ENCODE assay signal across 8 cellular contexts in genomic region chr4:39043697-39044363, GRCh38. TPM values are rescaled to one million over a fixed set of nuclear protein-coding genes. Genes with fewer than 3 reads are reported as not detected.
DNase-seq lines count a peak whose midpoint lies in the region; ATAC-seq and TF ChIP-seq lines count a peak whose summit lies in the region.

No MANE protein-coding gene starts in this region.

- H3K27ac ChIP-seq in OCI-LY3 (ENCODE audit: low read length) (peak overlapping the region; percentile 85), uterus (peak overlapping the region; percentile 95 to 96)

- H3K36me3 ChIP-seq in OCI-LY3 (replicated peaks; ENCODE audit: low read depth, low read length) (peaks cover 6% of the 10 kb centered on the region), uterus (no peaks in the 10 kb centered on the region)

- H3K4me1 Mint-ChIP-seq in memory B cell: peaks cover 39% of the 10 kb centered on the region

- H3K4me3 ChIP-seq in OCI-LY3 (ENCODE audit: low read length): peak overlapping the region; percentile 91
- H3K4me3 ChIP-seq in uterus: peak overlapping the region; percentile 53 to 97

- peaks cover 9% of the 10 kb centered on the region; the same call in 1 of the 2 replicates for H4K20me1 ChIP-seq in OCI-LY3 (ENCODE audit: insufficient read depth, low read length)

- no peak for TF ChIP-seq POLR2A in uterus (IDR thresholded peaks at IDR 0.05)

- DNase-seq in DMS53 (lab: John Stamatoyannopoulos, UW) (peak; percentile 46), DMS53 treated with DMSO at 0.1 percent for 48 hours (lab: John Stamatoyannopoulos, UW; ENCODE audit: unreplicated experiment) (no peak), memory B cell (ENCODE audit: low spot score in 2 of 2) (no peak), uterus (no peak)
- peak; percentile 20 for DNase-seq in central memory CD4-positive, alpha-beta T cell

- peak overlapping the region; percentile 86 for H3K4me3 Mint-ChIP-seq in memory B cell

- no peaks in the 10 kb centered on the region for H3K27me3 ChIP-seq in OCI-LY3 (ENCODE audit: low read depth, low read length)
- no peaks in the 10 kb centered on the region for H3K27me3 ChIP-seq in uterus

- H3K4me1 ChIP-seq in OCI-LY3 (ENCODE audit: low read length) (peaks cover 31% of the 10 kb centered on the region), uterus (no peaks in the 10 kb centered on the region)

- H3K9me3 ChIP-seq in OCI-LY3 (ENCODE audit: insufficient read depth, low read length) (no peaks in the 10 kb centered on the region), uterus (no peaks in the 10 kb centered on the region)

- H3K27ac Mint-ChIP-seq in memory B cell: peak overlapping the region; percentile 97

- peak overlapping the region; percentile 19 for H2AFZ ChIP-seq in OCI-LY3 (ENCODE audit: low read depth, low read length)

- H3K36me3 Mint-ChIP-seq in memory B cell: no peaks in the 10 kb centered on the region

- TF ChIP-seq CTCF in OCI-LY3 (IDR thresholded peaks at IDR 0.05; ENCODE audit: low read depth, low read length) (no peak; the same call in 1 of the 2 replicates), uterus (IDR thresholded peaks at IDR 0.05) (no peak)

- ATAC-seq in memory B cell (ENCODE audit: low read depth) (peak; percentile 6), GM19452 (IDR thresholded peaks at IDR 0.05; ENCODE audit: unreplicated experiment) (no peak), GM21576 (IDR thresholded peaks at IDR 0.05; ENCODE audit: unreplicated experiment) (no peak)

- intact Hi-C loops in uterus (cut with DNase I; ENCODE audit: low total_unique reads): no loop called here

- peaks cover 42% of the 10 kb centered on the region for H3K79me2 ChIP-seq in OCI-LY3 (ENCODE audit: low read length)

- no peaks in the 10 kb centered on the region for H3K9me3 Mint-ChIP-seq in memory B cell

- H3K9ac ChIP-seq in OCI-LY3 (ENCODE audit: low read length): peak overlapping the region; percentile 88

- no peaks in the 10 kb centered on the region for H3K27me3 Mint-ChIP-seq in memory B cell

- H3K4me2 ChIP-seq in OCI-LY3 (ENCODE audit: low read length): peak overlapping the region; percentile 69

RNA-seq across cellular contexts. Expression of gene TMEM156, which starts 11.6 kb away (rescaled TPM):
- under 1 TPM in 2 of 4 donors, not detected in 2; 0.37 to 0.41 TPM for total RNA-seq in uterus

RNA-seq across cellular contexts. Expression of gene KLHL5, which starts 18.2 kb away (rescaled TPM):
- total RNA-seq in uterus: 10 to 100 TPM; 15.4 to 52.0 (median 33.2) TPM

Comparison
In these comparisons a context has a peak if more than half of its experiments do, and no peak if none do; other contexts are left out.
1. DNase-seq: peak in DMS53 (single experiment) and central memory CD4-positive, alpha-beta T cell (single experiment); none in DMS53 treated with DMSO at 0.1 percent for 48 hours (single experiment), memory B cell (0 of 2) and uterus (0 of 2).